In genomic region chr17:82356845-82357355, GRCh38 we compare ENCODE assay signal across 1 cellular context.
TF ChIP-seq lines count a peak whose summit lies in the region.

No MANE protein-coding gene starts in this region.

TF ChIP-seq in H1, 55 proteins besides CTCF, POLR2A, EP300 and RAD21 (continued from another document):
- TF ChIP-seq KDM1A (IDR thresholded peaks at IDR 0.05; ENCODE audit: borderline replicate concordance, low read length) (no peak), SUZ12 (IDR thresholded peaks at IDR 0.05; ENCODE audit: low read length) (no peak), GTF2F1 (IDR thresholded peaks at IDR 0.05; ENCODE audit: borderline replicate concordance, low read depth, low read length) (no peak), CREB1 (IDR thresholded peaks at IDR 0.05) (no peak), HDAC6 (IDR thresholded peaks at IDR 0.05; ENCODE audit: low read depth, low read length) (no peak)
